20 cellular contexts compared by ENCODE assay signal in the genomic region with DNA sequence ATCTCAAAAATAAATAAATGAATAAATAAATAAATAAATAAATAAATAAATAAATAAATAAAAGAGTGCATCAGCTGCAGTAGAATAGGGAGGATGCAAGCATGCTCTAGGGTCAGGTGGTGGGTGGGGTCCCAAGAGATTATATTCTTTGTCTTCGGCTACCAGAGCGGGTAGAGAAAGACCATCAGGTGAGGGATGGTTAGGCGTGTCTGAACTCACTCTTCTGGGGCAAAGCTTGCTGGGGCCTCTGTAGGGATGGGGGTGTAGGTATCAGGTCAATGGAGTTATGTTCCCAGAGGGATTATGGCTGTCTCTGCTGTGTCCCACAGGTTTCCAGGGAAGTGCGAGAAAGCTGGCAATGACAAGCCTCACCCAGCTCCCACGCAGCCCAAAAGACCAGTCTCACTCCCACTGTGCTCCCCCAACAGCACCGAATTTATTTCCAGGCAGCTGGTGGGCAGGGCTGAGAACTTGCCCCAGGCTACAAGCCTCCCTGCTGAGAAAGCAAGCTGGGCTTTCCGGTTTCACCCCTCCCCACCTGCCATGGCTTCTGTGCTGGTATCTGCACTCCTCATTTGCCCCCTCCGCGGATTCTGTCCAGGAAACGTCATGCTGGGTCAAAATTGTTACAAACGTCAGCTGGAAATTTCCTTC.
DNase-seq lines count a peak whose midpoint lies in the region; ATAC-seq, FAIRE-seq and TF ChIP-seq lines count a peak whose summit lies in the region.
"Had no signal": no experiment of that assay in that cellular context is flagged by ENCODE, and none has a peak within 500 bp of the region (broad histone marks: within the 10 kb centered on the region; RNA-seq: fewer than 3 reads in every experiment).

No MANE protein-coding gene starts in this region.

- H3K4ac ChIP-seq in H9 (ENCODE audit: low read depth, low read length), result no peak overlapping the region

- no peak for FAIRE-seq in HepG2 (lab: Jason Lieb, UNC)

- H3K9me3 ChIP-seq in H9 (ENCODE audit: control insufficient read depth, low read depth, low read length) (peaks cover 28% of the 10 kb centered on the region), gastroesophageal sphincter (peaks cover 0 to 8% (median 0%) of the 10 kb centered on the region in 3 donors), sigmoid colon (no peaks in the 10 kb centered on the region), HepG2 (ENCODE audit: low read length) (peaks cover 11% of the 10 kb centered on the region)
- H3K9me3 ChIP-seq: testis had no signal

- H2BK20ac ChIP-seq in H9 (ENCODE audit: low read depth, low read length, poor library complexity, severe bottlenecking), result no peak overlapping the region

- CTCF ChIA-PET in HepG2 (lab: Yijun Ruan, JAX; ENCODE audit: low intra/inter-chr PET ratio, low total read pairs), result no interaction called here

- H3K23me2 ChIP-seq in H9 (ENCODE audit: insufficient read length, low read depth, low read length, poor library complexity, severe bottlenecking), result no peaks in the 10 kb centered on the region

- BruUV-seq in HepG2 (replicated peaks; lab: Mats Ljungman, UMichigan), result no TSS peak

- H3K4me3 ChIP-seq in gastroesophageal sphincter, result no peak overlapping the region
- H3K4me3 ChIP-seq in sigmoid colon, result no peak overlapping the region
- H3K4me3 ChIP-seq in HepG2 (replicated peaks in 1 of 3; ENCODE audit: insufficient read depth in 1 of 3, low read depth in 2 of 3, low read length in 3 of 3), result no peak overlapping the region
- H3K4me3 ChIP-seq: lung, right atrium auricular region, testis had no signal

- no peaks in the 10 kb centered on the region for H4K20me1 ChIP-seq in H9 (ENCODE audit: control insufficient read depth, insufficient read depth, insufficient read length)
- H4K20me1 ChIP-seq in HepG2 (ENCODE audit: insufficient read depth, low read length), result no peaks in the 10 kb centered on the region

- no peak overlapping the region for H3K18ac ChIP-seq in H9 (ENCODE audit: insufficient read length, low read depth, low read length)

- H4K5ac ChIP-seq in H9 (ENCODE audit: insufficient read length, low read depth, low read length), result no peak overlapping the region

- no peak overlapping the region for H2BK15ac ChIP-seq in H9 (ENCODE audit: low read depth, low read length)

- no peak overlapping the region for H2BK12ac ChIP-seq in H9 (ENCODE audit: insufficient read length, low read depth, low read length)

- H2BK5ac ChIP-seq in H9 (ENCODE audit: insufficient read length, low read length), result no peak overlapping the region

- H3K27ac ChIP-seq in H9 (ENCODE audit: insufficient read length, low read depth, low read length) (no peak overlapping the region), gastroesophageal sphincter (peak overlapping the region in 3 of 4 donors; percentile 64 to 83 (median 78)), sigmoid colon (peak overlapping the region; percentile 54 to 83 (median 75)), HepG2 (ENCODE audit: extremely low read length, insufficient read depth, low read length) (no peak overlapping the region)
- H3K27ac ChIP-seq: right atrium auricular region, testis had no signal

- H3K36me3 ChIP-seq in gastroesophageal sphincter (no peaks in the 10 kb centered on the region), sigmoid colon (no peaks in the 10 kb centered on the region), HepG2 (replicated peaks in 1 of 2; ENCODE audit: control insufficient read depth in 1 of 2, insufficient read depth in 2 of 2, low read length in 2 of 2) (no peaks in the 10 kb centered on the region)
- H3K36me3 ChIP-seq: right atrium auricular region had no signal

- no peak for TF ChIP-seq RAD21 in HepG2 (CRISPR knock-in tag; IDR thresholded peaks at IDR 0.05)

- TF ChIP-seq EP300 in gastroesophageal sphincter (IDR thresholded peaks at IDR 0.05) (no peak), sigmoid colon (IDR thresholded peaks at IDR 0.05) (no peak), HepG2 (IDR thresholded peaks at IDR 0.05; ENCODE audit: low read depth in 2 of 2, low read length in 2 of 2) (no peak), HepG2 (CRISPR knock-in tag; IDR thresholded peaks at IDR 0.05; ENCODE audit: borderline replicate concordance) (no peak)

- no peak overlapping the region for H2AK5ac ChIP-seq in H9 (ENCODE audit: insufficient read length, low read length)

- DNase-seq in H9 (peak; percentile 87), RPMI7951 (ENCODE audit: low read depth) (peak; percentile 15), sigmoid colon (no peak), C1 segment of cervical spinal cord (lab: John Stamatoyannopoulos, UW) (no peak), DMS53 (lab: John Stamatoyannopoulos, UW) (no peak), HepG2 (ENCODE audit: low spot score) (no peak)
- DNase-seq in naive thymus-derived CD8-positive, alpha-beta T cell, result no peak
- DNase-seq: activated B cell treated with CpG ODN at 0.5 μM for 24 hours; activated CD8-positive, alpha-beta memory T cell treated with anti-CD3 and anti-CD28 coated beads for 24 hours; activated naive CD8-positive, alpha-beta T cell treated with anti-CD3 and anti-CD28 coated beads, Interleukin-2, amount 50 U/mL, for 24 hours; caudate nucleus; effector memory CD4-positive, alpha-beta T cell; HFFc6; stimulated activated CD4-positive, alpha-beta T cell treated with anti-CD3 and anti-CD28 coated beads, Interleukin-2, amount 100 ng/mL, for 48 hours; stimulated activated CD8-positive, alpha-beta memory T cell treated with anti-CD3 and anti-CD28 coated beads, Interleukin-4, amount 100 ng/mL, for 48 hours; testis had no signal

- intact Hi-C loops in sigmoid colon (cut with DNase I), result no loop called here
- intact Hi-C loops in HepG2 (cut with micrococcal nuclease; ENCODE audit: unreplicated experiment), result no loop called here

- H3K79me2 ChIP-seq in H9 (ENCODE audit: insufficient read depth, low read length) (0 out of 2 replicates have a peak, but pooled peaks cover 2% of the 10 kb centered on the region), HepG2 (ENCODE audit: insufficient read depth, low read length) (no peaks in the 10 kb centered on the region)

- H3K27me3 ChIP-seq in H9 (ENCODE audit: insufficient read depth, low read length) (no peaks in the 10 kb centered on the region), gastroesophageal sphincter (no peaks in the 10 kb centered on the region), sigmoid colon (no peaks in the 10 kb centered on the region), HepG2 (ENCODE audit: control insufficient read depth in 1 of 2, insufficient read depth in 2 of 2, low read length in 2 of 2) (no peaks in the 10 kb centered on the region)
- H3K27me3 ChIP-seq: right atrium auricular region, testis had no signal

- H2AFZ ChIP-seq in H9 (ENCODE audit: low read length), result no peak overlapping the region
- no peak overlapping the region for H2AFZ ChIP-seq in HepG2 (ENCODE audit: low read length)

- POLR2A ChIA-PET in naive thymus-derived CD8-positive, alpha-beta T cell (lab: Charles Lee), result no interaction called here
- POLR2A ChIA-PET in HepG2 (lab: Yijun Ruan, JAX), result no interaction called here

- H3K27me3 Mint-ChIP-seq in H9 (ENCODE audit: low read depth), result no peaks in the 10 kb centered on the region; the same call in 1 of the 2 replicates
- H3K27me3 Mint-ChIP-seq in naive thymus-derived CD8-positive, alpha-beta T cell, result no peaks in the 10 kb centered on the region
- H3K27me3 Mint-ChIP-seq: activated B cell treated with CpG ODN at 0.5 μM for 24 hours; activated naive CD8-positive, alpha-beta T cell treated with anti-CD3 and anti-CD28 coated beads, Interleukin-2, amount 50 U/mL, for 24 hours; B cell had no signal

- no peak overlapping the region for H3T11ph ChIP-seq in H9 (ENCODE audit: low read length)

- no CpG with 5 or more reads among the region's 11 CpGs for WGBS in H9 (ENCODE audit: extremely low coverage, insufficient read length, low lambda C conversion rate)
- 51 to 81% methylated on average over 5 to 8 of the region's 11 CpGs for WGBS in gastroesophageal sphincter (ENCODE audit: low coverage in 1 of 2), 2 donors
- 75 to 84% methylated on average over 11 of the region's 11 CpGs for WGBS in sigmoid colon, 2 donors
- 39% methylated on average over 8 of the region's 11 CpGs for WGBS in HepG2 (ENCODE audit: low lambda C conversion rate)

- no peak overlapping the region for H3K9ac ChIP-seq in H9 (ENCODE audit: extremely low read depth, insufficient read length, low read length)
- no peak overlapping the region for H3K9ac ChIP-seq in HepG2 (ENCODE audit: insufficient read depth, low read depth, low read length)

- no peak overlapping the region for H3K4me3 Mint-ChIP-seq in H9
- H3K4me3 Mint-ChIP-seq in naive thymus-derived CD8-positive, alpha-beta T cell, result no peak overlapping the region
- H3K4me3 Mint-ChIP-seq: activated B cell treated with CpG ODN at 0.5 μM for 24 hours; activated naive CD8-positive, alpha-beta T cell treated with anti-CD3 and anti-CD28 coated beads, Interleukin-2, amount 50 U/mL, for 24 hours; B cell; HFFc6 had no signal

- no peak overlapping the region for H4K8ac ChIP-seq in H9 (replicated peaks; ENCODE audit: insufficient read length, low read depth, low read length)

- TF ChIP-seq CTCF in H9 (conservative IDR thresholded peaks at IDR 0.05) (no peak), gastroesophageal sphincter (IDR thresholded peaks at IDR 0.05) (no peak), sigmoid colon (IDR thresholded peaks at IDR 0.05) (no peak), HepG2 (CRISPR knock-in tag; IDR thresholded peaks at IDR 0.05) (no peak)

- ATAC-seq in gastroesophageal sphincter (peak; percentile 19), HepG2 (no peak)
- ATAC-seq in naive thymus-derived CD8-positive, alpha-beta T cell, result no peak
- ATAC-seq: activated naive CD8-positive, alpha-beta T cell treated with anti-CD3 and anti-CD28 coated beads, Interleukin-2, amount 50 U/mL, for 24 hours had no signal

- in situ Hi-C loops in HepG2 (cut with HindIII; ENCODE audit: extremely low pct_ligation_motif_present, low pct_unique_long_range_greater_than_20kb), result no loop called here

- no peak overlapping the region for H4K91ac ChIP-seq in H9 (ENCODE audit: insufficient read length, low read depth, low read length)

- no peak overlapping the region for H3K14ac ChIP-seq in H9 (ENCODE audit: insufficient read depth, low read length)

- peaks cover 22 to 45% (median 32%) of the 10 kb centered on the region in 3 experiments for H3K36me3 Mint-ChIP-seq in H9 (ENCODE audit: insufficient read depth in 1 of 3, low read depth in 3 of 3)
- no peaks in the 10 kb centered on the region for H3K36me3 Mint-ChIP-seq in naive thymus-derived CD8-positive, alpha-beta T cell

- TF ChIP-seq POLR2A in gastroesophageal sphincter (IDR thresholded peaks at IDR 0.05) (no peak), sigmoid colon (IDR thresholded peaks at IDR 0.05) (no peak), HepG2 (IDR thresholded peaks at IDR 0.05; ENCODE audit: insufficient read depth in 1 of 2, low read depth in 2 of 2, low read length in 2 of 2) (no peak)

- no peak overlapping the region for H2BK120ac ChIP-seq in H9 (ENCODE audit: low read depth, low read length, poor library complexity, severe bottlenecking)

- H3K4me2 ChIP-seq in H9 (ENCODE audit: insufficient read depth, insufficient read length, low read length) (no peak overlapping the region), HepG2 (ENCODE audit: low read depth, low read length) (no peak overlapping the region)

- no peak overlapping the region for H3K23ac ChIP-seq in H9 (ENCODE audit: insufficient read length, low read depth, low read length)

- no peaks in the 10 kb centered on the region; the same call in 1 of the 2 replicates for H3K4me1 ChIP-seq in H9 (ENCODE audit: insufficient read depth, low read length)
- H3K4me1 ChIP-seq in gastroesophageal sphincter, result peaks cover 0 to 14% (median 0%) of the 10 kb centered on the region in 3 donors
- H3K4me1 ChIP-seq in sigmoid colon, result peaks cover 0 to 19% (median 6%) of the 10 kb centered on the region in 4 donors
- no peaks in the 10 kb centered on the region for H3K4me1 ChIP-seq in HepG2 (ENCODE audit: insufficient read depth, low read length)
- H3K4me1 ChIP-seq: right atrium auricular region, testis had no signal

- H3K4me1 Mint-ChIP-seq in H9, result peaks cover 16 to 19% of the 10 kb centered on the region in 2 experiments
- no peaks in the 10 kb centered on the region for H3K4me1 Mint-ChIP-seq in naive thymus-derived CD8-positive, alpha-beta T cell
- H3K4me1 Mint-ChIP-seq: activated B cell treated with CpG ODN at 0.5 μM for 24 hours; activated naive CD8-positive, alpha-beta T cell treated with anti-CD3 and anti-CD28 coated beads, Interleukin-2, amount 50 U/mL, for 24 hours; B cell had no signal

- H3K56ac ChIP-seq in H9 (ENCODE audit: insufficient read length, low read depth, low read length), result no peak overlapping the region

- H3K79me1 ChIP-seq in H9 (ENCODE audit: insufficient read depth, low read depth, low read length, poor library complexity, severe bottlenecking), result no peaks in the 10 kb centered on the region

- peak overlapping the region in 2 of 3 experiments; percentile 14 to 75; a peak in 2 of 7 replicates for H3K27ac Mint-ChIP-seq in H9
- H3K27ac Mint-ChIP-seq in naive thymus-derived CD8-positive, alpha-beta T cell, result no peak overlapping the region
- H3K27ac Mint-ChIP-seq: activated B cell treated with CpG ODN at 0.5 μM for 24 hours; activated naive CD8-positive, alpha-beta T cell treated with anti-CD3 and anti-CD28 coated beads, Interleukin-2, amount 50 U/mL, for 24 hours; B cell; HFFc6 had no signal

- peaks cover 20 to 24% of the 10 kb centered on the region in 2 experiments for H3K9me3 Mint-ChIP-seq in H9
- peaks cover 0 to 40% (median 10%) of the 10 kb centered on the region in 9 donors for H3K9me3 Mint-ChIP-seq in naive thymus-derived CD8-positive, alpha-beta T cell
- H3K9me3 Mint-ChIP-seq: HFFc6 had no signal

Comparison
In these comparisons a context has a peak if more than half of its experiments do, and no peak if none do; other contexts are left out.
1. DNase-seq: peak in H9 (single experiment) and RPMI7951 (single experiment); none in sigmoid colon (single experiment), C1 segment of cervical spinal cord (0 of 14), DMS53 (single experiment), naive thymus-derived CD8-positive, alpha-beta T cell (0 of 10) and HepG2 (single experiment).
2. H3K27ac ChIP-seq: peak in gastroesophageal sphincter (3 of 4) and sigmoid colon (4 of 4); none in H9 (single experiment) and HepG2 (single experiment).
3. H3K27ac Mint-ChIP-seq: peak in H9 (2 of 3); none in naive thymus-derived CD8-positive, alpha-beta T cell (0 of 10).